In genomic region chr16:31875112-31875803, GRCh38 we compare ENCODE assay signal across 1 cellular context.
TF ChIP-seq lines count a peak whose summit lies in the region.

No MANE protein-coding gene starts in this region.

TF ChIP-seq in GM12878, 131 proteins besides CTCF, POLR2A, EP300 and RAD21 (continued from another document):
- no peak for TF ChIP-seq NRF1 (conservative IDR thresholded peaks at IDR 0.05; ENCODE audit: low read depth, low read length)
- TF ChIP-seq MEF2B (IDR thresholded peaks at IDR 0.05; ENCODE audit: partially characterized antibody, poor library complexity, severe bottlenecking), result peak; percentile 94
- TF ChIP-seq ZNF687 (IDR thresholded peaks at IDR 0.05), result no peak
- no peak for TF ChIP-seq CHD4 (IDR thresholded peaks at IDR 0.05)
- TF ChIP-seq POLR2AphosphoS5 (IDR thresholded peaks at IDR 0.05; ENCODE audit: low read length), result peak; percentile 73
- TF ChIP-seq NR2F1 (conservative IDR thresholded peaks at IDR 0.05), result 0 out of 2 replicates have a peak, but pooled peaks have one; percentile 2
- TF ChIP-seq ZSCAN29 (IDR thresholded peaks at IDR 0.05), result no peak
- no peak for TF ChIP-seq WRNIP1 (IDR thresholded peaks at IDR 0.05; ENCODE audit: borderline replicate concordance, low read depth, low read length)
- TF ChIP-seq RBBP5 (conservative IDR thresholded peaks at IDR 0.05), result no peak
- TF ChIP-seq RAD51 (IDR thresholded peaks at IDR 0.05), result 0 out of 2 replicates have a peak, but pooled peaks have one; percentile 19
